5 cellular contexts compared by ENCODE assay signal in genomic region chr22:35175392-35175791, GRCh38.
"Had no signal": no experiment of that assay in that cellular context is flagged by ENCODE, and none has a peak within 500 bp of the region (broad histone marks: within the 10 kb centered on the region; RNA-seq: fewer than 3 reads in every experiment).

No MANE protein-coding gene starts in this region.

- H3K4me1 Mint-ChIP-seq: IgD-negative memory B cell had no signal

- H3K4me3 ChIP-seq: K562 had no signal

- DNase-seq: IMR-90 had no signal

- H3K27ac Mint-ChIP-seq: IgD-negative memory B cell had no signal

- ATAC-seq: HepG2, K562 had no signal

- H3K4me3 Mint-ChIP-seq: IgD-negative memory B cell had no signal

- H3K27ac ChIP-seq: HL-60 had no signal
